8 cellular contexts compared by ENCODE assay signal in genomic region chr7:74994825-74995543, GRCh38. TPM values are rescaled to one million over a fixed set of nuclear protein-coding genes. Genes with fewer than 3 reads are reported as not detected.
DNase-seq lines count a peak whose midpoint lies in the region; ATAC-seq and TF ChIP-seq lines count a peak whose summit lies in the region.
"Not testable (repeated sequence)": the region's sequence is repeated elsewhere in the genome, so short reads cannot be mapped to it uniquely, and the experiment has no call there.

No MANE protein-coding gene starts in this region.

- H3K36me3 Mint-ChIP-seq in Caco-2 (ENCODE audit: insufficient read depth, unreplicated experiment), result peaks cover 22% of the 10 kb centered on the region
- H3K36me3 Mint-ChIP-seq in endodermal cell (ENCODE audit: low read depth), result peaks cover 23% of the 10 kb centered on the region
- H3K36me3 Mint-ChIP-seq in nephron (ENCODE audit: low read depth), result not testable (repeated sequence)

- not testable (repeated sequence) for H3K27me3 Mint-ChIP-seq in Caco-2 (ENCODE audit: insufficient read depth, unreplicated experiment); endodermal cell (ENCODE audit: insufficient read depth)
- H3K27me3 Mint-ChIP-seq in nephron (ENCODE audit: low read depth), result peaks cover 12% of the 10 kb centered on the region

- H3K27me3 ChIP-seq in Caco-2 (replicated peaks; ENCODE audit: control insufficient read depth, insufficient read depth, low read length); endodermal cell (ENCODE audit: control insufficient read depth, insufficient read depth, low read length, poor library complexity, severe bottlenecking); left ventricle myocardium inferior (ENCODE audit: low read depth); psoas muscle (ENCODE audit: insufficient read depth in 3 of 3, low read length in 2 of 3); vagina: not testable (repeated sequence)

- H3K4me3 ChIP-seq in Caco-2 (ENCODE audit: low read depth, low read length); endodermal cell (ENCODE audit: low read length); left ventricle myocardium inferior; vagina: not testable (repeated sequence)
- H3K4me3 ChIP-seq in psoas muscle, result peak overlapping the region; percentile 4

- H3K4me1 Mint-ChIP-seq in Caco-2 (ENCODE audit: low read depth, unreplicated experiment) (peaks cover 41% of the 10 kb centered on the region), endodermal cell (peaks cover 40% of the 10 kb centered on the region), nephron (peaks cover 50% of the 10 kb centered on the region)

- not testable (repeated sequence) for TF ChIP-seq POLR2A in vagina (IDR thresholded peaks at IDR 0.05)

- H3K9me3 Mint-ChIP-seq in Caco-2 (ENCODE audit: unreplicated experiment); endodermal cell; nephron: not testable (repeated sequence)

- H3K4me1 ChIP-seq in Caco-2 (peaks cover 25% of the 10 kb centered on the region), left ventricle myocardium inferior (peaks cover 35% of the 10 kb centered on the region), psoas muscle (peaks cover 40% of the 10 kb centered on the region), vagina (peaks cover 34% of the 10 kb centered on the region)
- H3K4me1 ChIP-seq in endodermal cell (ENCODE audit: control insufficient read depth, insufficient read depth, low read length), result not testable (repeated sequence)

- not testable (repeated sequence) for DNase-seq in Caco-2; left ventricle myocardium inferior; vagina (ENCODE audit: extremely low spot score in 2 of 2)
- peak; percentile 24 for DNase-seq in M059J (ENCODE audit: low read depth)
- DNase-seq in amniotic epithelial cell (ENCODE audit: low read depth), result peak; percentile 29
- peak; percentile 40 for DNase-seq in endodermal cell
- DNase-seq in psoas muscle, result peak; percentile 37 to 73

- not testable (repeated sequence) for H3K4me3 Mint-ChIP-seq in Caco-2 (ENCODE audit: unreplicated experiment)
- H3K4me3 Mint-ChIP-seq in endodermal cell, result peak overlapping the region; percentile 20
- peak overlapping the region in 2 of 3 experiments; percentile 5 to 57 for H3K4me3 Mint-ChIP-seq in nephron

- not testable (repeated sequence) for H3K9ac ChIP-seq in endodermal cell (ENCODE audit: extremely low read depth, low read length, poor library complexity, severe bottlenecking)

- not testable (repeated sequence) for BruUV-seq in Caco-2 (replicated peaks; lab: Mats Ljungman, UMichigan)

- H3K27ac Mint-ChIP-seq in Caco-2 (ENCODE audit: unreplicated experiment) (peak overlapping the region; percentile 96), endodermal cell (peak overlapping the region; percentile 99), nephron (peak overlapping the region; percentile 98 to 99 (median 99))

- not testable (repeated sequence) for H3K27ac ChIP-seq in endodermal cell (ENCODE audit: low read depth, low read length)
- H3K27ac ChIP-seq in left ventricle myocardium inferior (replicated peaks) (peak overlapping the region; percentile 83), psoas muscle (peak overlapping the region; percentile 87), vagina (peak overlapping the region; percentile 65)

- H3K36me3 ChIP-seq in Caco-2 (ENCODE audit: control insufficient read depth, insufficient read depth, low read length); endodermal cell (ENCODE audit: control insufficient read depth, insufficient read depth, low read length); left ventricle myocardium inferior; psoas muscle (ENCODE audit: insufficient read depth in 1 of 2, low read depth in 1 of 2); vagina: not testable (repeated sequence)

- POLR2A ChIA-PET in Caco-2 (lab: Charles Lee), result interaction anchor here (0.6 kb wide), 1 partner anchor 20 kb away, joined by 3 read pairs; no protein-coding TSS in a partner anchor

- WGBS in endodermal cell (ENCODE audit: insufficient coverage in 1 of 2, insufficient read length in 1 of 2), 2 experiments, result 91 to 93% methylated on average over 10 to 17 of the region's 18 CpGs
- WGBS in psoas muscle, 3 donors, result 32 to 48% (median 38%) methylated on average over 15 to 17 of the region's 18 CpGs

- CTCF ChIA-PET in Caco-2 (lab: Charles Lee), result not testable (repeated sequence)

- ATAC-seq in psoas muscle, result peak; percentile 55 to 75 (median 65)

- intact Hi-C loops in Caco-2 (cut with micrococcal nuclease; ENCODE audit: unreplicated experiment); left ventricle myocardium inferior (cut with micrococcal nuclease); psoas muscle (cut with DNase I); vagina (cut with DNase I): not testable (repeated sequence)

- not testable (repeated sequence) for TF ChIP-seq CTCF in Caco-2 (IDR thresholded peaks at IDR 0.05; ENCODE audit: insufficient read depth in 1 of 2, low read depth in 1 of 2, low read length in 1 of 2, severe bottlenecking in 1 of 2, unreplicated experiment in 1 of 2); endodermal cell (conservative IDR thresholded peaks at IDR 0.05); left ventricle myocardium inferior (IDR thresholded peaks at IDR 0.05; ENCODE audit: borderline replicate concordance); nephron (IDR thresholded peaks at IDR 0.05; ENCODE audit: unreplicated experiment in 3 of 3); psoas muscle (IDR thresholded peaks at IDR 0.05); vagina (IDR thresholded peaks at IDR 0.05)

- not testable (repeated sequence) for H3K9me3 ChIP-seq in Caco-2; endodermal cell (ENCODE audit: control insufficient read depth, low read length); left ventricle myocardium inferior (replicated peaks); psoas muscle; vagina

RNA-seq across cellular contexts. Expression of gene CASTOR2, which starts 30.5 kb away (rescaled TPM):
- total RNA-seq in Caco-2 (2022), result 43.4 and 45.6 TPM in 2 replicates
- total RNA-seq in M059J (2014; rRNA removed; shearing (Covaris generic)), result 5.6 and 7.3 TPM in 2 replicates
- total RNA-seq in endodermal cell, result 100 to 1,000 TPM in 1 of 2 donors, 10 to 100 TPM in 1; 96.5 to 116 TPM
- polyA plus RNA-seq in endodermal cell (2013, experiment 1 of 2), result 24.2 TPM
- 26.7 TPM for polyA plus RNA-seq in endodermal cell (2013, experiment 2 of 2)
- 29.9 TPM for total RNA-seq in left ventricle myocardium inferior
- 100 to 1,000 TPM; 131 to 255 (median 160) TPM for total RNA-seq in psoas muscle
- polyA plus RNA-seq in psoas muscle, result 100 to 1,000 TPM in 1 of 3 donors, 10 to 100 TPM in 1, 1 to 10 TPM in 1; 2.9 to 100 (median 19.7) TPM
- total RNA-seq in vagina, result 40.0 TPM
